In genomic region chr13:48403929-48404328, GRCh38 we compare ENCODE assay signal across 10 cellular contexts. TPM values are rescaled to one million over a fixed set of nuclear protein-coding genes. Genes with fewer than 3 reads are reported as not detected.
DNase-seq lines count a peak whose midpoint lies in the region; ATAC-seq, FAIRE-seq and TF ChIP-seq lines count a peak whose summit lies in the region.
"Had no signal": no experiment of that assay in that cellular context is flagged by ENCODE, and none has a peak within 500 bp of the region (broad histone marks: within the 10 kb centered on the region; RNA-seq: fewer than 3 reads in every experiment).

No MANE protein-coding gene starts in this region.

- intact Hi-C loops in GM12878 (cut with micrococcal nuclease; ENCODE audit: unreplicated experiment) (loop anchor here (2.0 kb wide), 1 partner anchor 175 kb away; no protein-coding TSS in a partner anchor), transverse colon (cut with DNase I; ENCODE audit: low total_unique reads) (no loop called here)

- peaks cover 70% of the 10 kb centered on the region for H3K4me1 Mint-ChIP-seq in activated T-cell treated with anti-CD3 and anti-CD28 coated beads, Interleukin-2, amount 50 U/mL, for 72 hours (ENCODE audit: low read depth)
- H3K4me1 Mint-ChIP-seq in mesothelial cell of epicardium: peaks cover 78% of the 10 kb centered on the region

- H3K36me3 Mint-ChIP-seq in activated T-cell treated with anti-CD3 and anti-CD28 coated beads, Interleukin-2, amount 50 U/mL, for 72 hours (ENCODE audit: insufficient read depth in 2 of 2): no peaks in the 10 kb centered on the region
- H3K36me3 Mint-ChIP-seq in mesothelial cell of epicardium: no peaks in the 10 kb centered on the region

- 76% methylated on average over 8 of the region's 8 CpGs for WGBS in GM12878 (ENCODE audit: insufficient coverage, insufficient replicate concordance, low lambda C conversion rate, missing lambda C conversion rate)
- WGBS in transverse colon (ENCODE audit: low coverage in 1 of 2), 2 donors: 81 to 84% methylated on average over 3 to 8 of the region's 8 CpGs

- no peak for DNase-seq in activated T-cell treated with anti-CD3 and anti-CD28 coated beads, Interleukin-2, amount 50 U/mL, for 72 hours
- no peak for DNase-seq in activated T-cell treated with anti-CD3 and anti-CD28 coated beads, Interleukin-2, amount 50 U/mL, for 48 hours
- DNase-seq in GM12878 (ENCODE audit: low read depth, low spot score) (no peak), mesothelial cell of epicardium (ENCODE audit: low spot score in 2 of 2, unreplicated experiment in 2 of 2) (no peak), transverse colon (no peak), NK-92 (lab: John Stamatoyannopoulos, UW; ENCODE audit: unreplicated experiment) (no peak), retina (no peak), GM19239 (ENCODE audit: insufficient read length, low spot score) (no peak)
- DNase-seq: GDM1 had no signal

- H3K9ac ChIP-seq in GM12878 (ENCODE audit: control insufficient read depth, insufficient read depth, low read length): no peak overlapping the region

- H4K20me1 ChIP-seq in GM12878 (ENCODE audit: control insufficient read depth, insufficient read depth): no peaks in the 10 kb centered on the region

- TF ChIP-seq CTCF in GM12878 (IDR thresholded peaks at IDR 0.05 in 2 of 3, conservative IDR thresholded peaks at IDR 0.05 in 1 of 3; ENCODE audit: control insufficient read depth in 2 of 3, extremely low read depth in 1 of 3, insufficient read depth in 1 of 3, low read depth in 3 of 3, low read length in 3 of 3) (no peak), mesothelial cell of epicardium (IDR thresholded peaks at IDR 0.05; ENCODE audit: unreplicated experiment) (no peak), transverse colon (IDR thresholded peaks at IDR 0.05) (no peak)

- CTCF ChIA-PET in GM12878 (lab: Yijun Ruan, JAX): interaction anchor here (3.4 kb wide), 1 partner anchor 177 kb away, joined by 52 read pairs; no protein-coding TSS in a partner anchor

- SMC1A ChIA-PET in GM12878 (lab: Charles Lee; ENCODE audit: uncharacterized antibody, unreplicated experiment): interaction anchor here (1.0 to 3.4 kb wide), 2 partner anchors 8 to 176 kb away, joined by 4 to 47 read pairs; partner anchors contain the start of gene LPAR6

- H3K4me3 ChIP-seq in GM12878 (no peak overlapping the region), transverse colon (no peak overlapping the region)
- H3K4me3 ChIP-seq: K562 had no signal

- no peaks in the 10 kb centered on the region for H3K27me3 Mint-ChIP-seq in activated T-cell treated with anti-CD3 and anti-CD28 coated beads, Interleukin-2, amount 50 U/mL, for 72 hours (ENCODE audit: low read depth)
- no peaks in the 10 kb centered on the region for H3K27me3 Mint-ChIP-seq in mesothelial cell of epicardium (ENCODE audit: low read depth)

- no peak overlapping the region for H3K27ac ChIP-seq in GM12878 (ENCODE audit: control insufficient read depth, insufficient read depth)
- H3K27ac ChIP-seq in transverse colon: peak overlapping the region; percentile 57 to 65 (median 62)

- no peak for TF ChIP-seq POLR2A in GM12878 (IDR thresholded peaks at IDR 0.05; ENCODE audit: low read depth, low read length)
- TF ChIP-seq POLR2A in transverse colon (IDR thresholded peaks at IDR 0.05): no peak

- peak overlapping the region; percentile 71 for H3K27ac Mint-ChIP-seq in activated T-cell treated with anti-CD3 and anti-CD28 coated beads, Interleukin-2, amount 50 U/mL, for 72 hours
- H3K27ac Mint-ChIP-seq in mesothelial cell of epicardium: peak overlapping the region; percentile 81

- POLR2A ChIA-PET in GM12878 (lab: Charles Lee): no interaction called here

- RAD21 ChIA-PET in GM12878 (lab: Charles Lee; ENCODE audit: unreplicated experiment): interaction anchor here (3.9 kb wide), 1 partner anchor 176 kb away, joined by 70 read pairs; no protein-coding TSS in a partner anchor

- no peak overlapping the region for H2AFZ ChIP-seq in GM12878 (ENCODE audit: control insufficient read depth, low read depth, low read length)

- no peak for TF ChIP-seq EP300 in GM12878 (IDR thresholded peaks at IDR 0.05; ENCODE audit: borderline replicate concordance in 1 of 2, control insufficient read depth in 1 of 2, low read depth in 2 of 2, low read length in 2 of 2)
- TF ChIP-seq EP300 in transverse colon (IDR thresholded peaks at IDR 0.05; ENCODE audit: low read depth): no peak

- TF ChIP-seq RAD21 in GM12878 (IDR thresholded peaks at IDR 0.05; ENCODE audit: insufficient read depth, low read depth, low read length): no peak

- H3K27me3 ChIP-seq in GM12878 (replicated peaks in 1 of 2; ENCODE audit: control insufficient read depth in 2 of 2, insufficient read depth in 2 of 2, low read length in 1 of 2) (no peaks in the 10 kb centered on the region), transverse colon (no peaks in the 10 kb centered on the region)

- peaks cover 2% of the 10 kb centered on the region for H3K79me2 ChIP-seq in GM12878 (ENCODE audit: control insufficient read depth, insufficient read depth, low read length)

- H3K4me2 ChIP-seq in GM12878 (ENCODE audit: control insufficient read depth, insufficient read depth): peak overlapping the region; percentile 1; the same call in 1 of the 2 replicates

- no peak for FAIRE-seq in GM12878 (lab: Jason Lieb, UNC)
- FAIRE-seq in GM19239 (lab: Jason Lieb, UNC): no peak
- FAIRE-seq: K562 had no signal

- no peaks in the 10 kb centered on the region for H3K9me3 Mint-ChIP-seq in activated T-cell treated with anti-CD3 and anti-CD28 coated beads, Interleukin-2, amount 50 U/mL, for 72 hours
- no peaks in the 10 kb centered on the region for H3K9me3 Mint-ChIP-seq in mesothelial cell of epicardium

- in situ Hi-C loops in GM12878 (cut with MboI) (no loop called here), transverse colon (cut with MboI; ENCODE audit: low pct_ligation_motif_present in 1 of 4, low pct_unique_long_range_greater_than_20kb in 1 of 4, low sequenced_read_pairs in 3 of 4) (no loop called here)

- no peaks in the 10 kb centered on the region for H3K9me3 ChIP-seq in GM12878 (replicated peaks; ENCODE audit: control insufficient read depth, insufficient read depth, low read length)
- H3K9me3 ChIP-seq in transverse colon: no peaks in the 10 kb centered on the region

- no peak for ATAC-seq in activated T-cell treated with anti-CD3 and anti-CD28 coated beads, Interleukin-2, amount 50 U/mL, for 72 hours (replicated peaks in 1 of 2)
- no peak for ATAC-seq in GM12878
- ATAC-seq: K562 had no signal

- H3K4me3 Mint-ChIP-seq in activated T-cell treated with anti-CD3 and anti-CD28 coated beads, Interleukin-2, amount 50 U/mL, for 72 hours: peak overlapping the region in 1 of 2 donors; percentile 83
- no peak overlapping the region for H3K4me3 Mint-ChIP-seq in mesothelial cell of epicardium

- no peaks in the 10 kb centered on the region; a peak in 1 of 4 replicates for H3K36me3 ChIP-seq in GM12878 (ENCODE audit: control insufficient read depth in 2 of 2, insufficient read depth in 2 of 2, low read length in 1 of 2)
- H3K36me3 ChIP-seq in transverse colon: no peaks in the 10 kb centered on the region

- H3K4me1 ChIP-seq in GM12878 (ENCODE audit: control insufficient read depth, insufficient read depth, low read length) (peaks cover 25% of the 10 kb centered on the region; the same call in 1 of the 2 replicates), transverse colon (peaks cover 10 to 44% (median 18%) of the 10 kb centered on the region in 4 donors)

- no TSS peak for BruUV-seq in GM12878 (replicated peaks; lab: Mats Ljungman, UMichigan)

TF ChIP-seq in GM12878, 131 proteins besides CTCF, POLR2A, EP300 and RAD21 (continues in another document):
- TF ChIP-seq SUZ12 (IDR thresholded peaks at IDR 0.05; ENCODE audit: unreplicated experiment) (no peak), SREBF1 (IDR thresholded peaks at IDR 0.05; ENCODE audit: low read length) (no peak), SUPT20H (IDR thresholded peaks at IDR 0.05; ENCODE audit: borderline replicate concordance, control insufficient read depth, low read depth, low read length) (no peak), MEF2B (IDR thresholded peaks at IDR 0.05; ENCODE audit: partially characterized antibody, poor library complexity, severe bottlenecking) (no peak), NFXL1 (IDR thresholded peaks at IDR 0.05; ENCODE audit: borderline replicate concordance) (no peak), WRNIP1 (IDR thresholded peaks at IDR 0.05; ENCODE audit: borderline replicate concordance, low read depth, low read length) (no peak), BACH1 (IDR thresholded peaks at IDR 0.05; ENCODE audit: borderline replicate concordance) (no peak), MXI1 (IDR thresholded peaks at IDR 0.05; ENCODE audit: low read depth, low read length) (no peak), SPI1 (IDR thresholded peaks at IDR 0.05; ENCODE audit: borderline replicate concordance, insufficient read depth, low read depth, low read length) (no peak), ATF3 (IDR thresholded peaks at IDR 0.05; ENCODE audit: borderline replicate concordance, extremely low read depth, low read depth, low read length) (no peak), FOXM1 (IDR thresholded peaks at IDR 0.05; ENCODE audit: low read depth, low read length) (no peak)

RNA-seq across cellular contexts. Expression of gene LPAR6, which starts 9.0 kb away (rescaled TPM):
- total RNA-seq in activated T-cell treated with anti-CD3 and anti-CD28 coated beads, Interleukin-2, amount 50 U/mL, for 72 hours: 10 to 100 TPM in 1 of 2 donors, 1 to 10 TPM in 1; 3.3 to 11.9 TPM
- total RNA-seq in GM12878 (2013; cell fraction: nucleolus; rRNA removed): 1.1 and 1.3 TPM in 2 replicates
- total RNA-seq in GM12878 (2014; rRNA removed): 3.4 TPM in 2 replicates
- 3.1 and 3.4 TPM in 2 replicates for total RNA-seq in GM12878 (2014; rRNA removed; fragmentation: Illumina TruSeq; extraction: Trizol)
- total RNA-seq in GM12878 (2021): 2.2 TPM in 2 replicates
- polyA plus RNA-seq in GM12878 (2011; ENCODE audit: low read depth): 4.4 TPM
- polyA plus RNA-seq in GM12878 (2011; rRNA removed): 3.1 and 5.8 TPM in 2 replicates
- 0.84 and 0.94 TPM in 2 replicates for polyA plus RNA-seq in GM12878 (2011; cell fraction: cytosol; rRNA removed)
- 1.8 and 2.0 TPM in 2 replicates for polyA plus RNA-seq in GM12878 (2011; cell fraction: nucleus; rRNA removed)
- polyA plus RNA-seq in GM12878 (2012): 7.4 and 14.4 TPM in 2 replicates
- 4.2 and 7.5 TPM in 2 replicates for polyA plus RNA-seq in GM12878 (2014; fragmentation: Illumina TruSeq; extraction: Trizol)
- polyA plus RNA-seq in GM12878 (2014; fragmentation: Nextera tagmentation; extraction: Ambion mirVana): 1 to 10 TPM; 2.0 to 3.2 TPM
- polyA plus RNA-seq in GM12878 (2014; rRNA removed): 1.9 and 2.3 TPM in 2 replicates
- polyA plus RNA-seq in GM12878 (2016; fragmentation: Nextera tagmentation; extraction: Ambion mirVana): 1 to 10 TPM; 1.4 to 2.6 TPM
- polyA minus RNA-seq in GM12878 (2011; rRNA and poly(A)+ RNA removed): 0.51 and 0.52 TPM in 2 replicates
- polyA minus RNA-seq in GM12878 (2011; cell fraction: cytosol; rRNA and poly(A)+ RNA removed): not detected in 2 replicates
- polyA minus RNA-seq in GM12878 (2011; cell fraction: nucleus; rRNA and poly(A)+ RNA removed): 1.1 TPM in 2 replicates
- total RNA-seq in mesothelial cell of epicardium: 19.4 to 21.7 TPM (median 21.1 TPM) in 3 replicates
- total RNA-seq in transverse colon: 10 to 100 TPM in 3 of 4 donors, 1 to 10 TPM in 1; 2.2 to 34.6 (median 15.9) TPM
